Comparison of ENCODE assay signal across 1 cellular context in genomic region chr1:53509775-53510174, GRCh38.
TF ChIP-seq lines count a peak whose summit lies in the region.

No MANE protein-coding gene starts in this region.

TF ChIP-seq in IMR-90, 13 proteins besides CTCF, POLR2A, EP300 and RAD21 (continued from another document):
- no peak for TF ChIP-seq MXI1 (IDR thresholded peaks at IDR 0.05; ENCODE audit: borderline replicate concordance, low read depth, low read length)
